ENCODE assay signal across 16 cellular contexts in the genomic region with DNA sequence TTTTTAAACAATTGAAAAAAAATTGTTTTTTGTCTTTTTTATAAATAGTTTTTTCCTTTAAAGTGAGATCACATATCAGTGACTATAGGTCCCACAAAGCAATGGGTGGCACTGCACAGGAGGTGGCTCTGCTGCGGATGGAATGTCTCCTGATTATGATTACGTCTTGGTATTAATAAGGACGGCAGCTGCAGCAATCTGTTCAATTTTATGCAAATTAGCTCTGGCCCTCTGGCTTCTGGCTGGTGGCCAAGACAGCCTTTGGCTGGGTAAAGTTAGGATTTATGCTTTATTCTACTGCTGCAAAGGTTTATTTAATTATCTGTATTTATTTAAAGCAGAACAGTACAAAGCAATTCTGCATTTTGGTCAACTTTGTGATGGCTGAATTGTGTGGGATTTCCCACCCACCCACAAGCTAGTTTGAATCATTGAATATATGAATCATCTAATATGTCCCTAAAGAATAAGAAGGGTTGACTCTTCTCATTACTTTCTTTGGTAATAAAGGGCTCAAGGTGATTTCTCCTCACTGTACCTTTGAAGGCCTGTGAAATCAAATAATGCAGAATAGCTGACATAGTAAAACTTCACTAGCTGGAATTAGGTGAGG.
DNase-seq lines count a peak whose midpoint lies in the region; ATAC-seq and TF ChIP-seq lines count a peak whose summit lies in the region.
"Had no signal": no experiment of that assay in that cellular context is flagged by ENCODE, and none has a peak within 500 bp of the region (broad histone marks: within the 10 kb centered on the region; RNA-seq: fewer than 3 reads in every experiment).

No MANE protein-coding gene starts in this region.

- H3K4me3 ChIP-seq in esophagus muscularis mucosa (no peak overlapping the region), osteoblast (ENCODE audit: insufficient read depth, low read length) (no peak overlapping the region), MM.1S (ENCODE audit: low read length) (no peak overlapping the region)
- H3K4me3 ChIP-seq: GM12878, MG63, transverse colon had no signal

- H3K4me3 Mint-ChIP-seq in activated T-helper 17 cell treated with anti-CD3 and anti-CD28 coated beads, Interleukin-2, amount 50 U/mL, for 72 hours = no peak overlapping the region
- H3K4me3 Mint-ChIP-seq in natural killer cell treated with Interleukin-12 subunit alpha and Interleukin-12 subunit beta and Interleukin-15 and Interleukin-18, amount 100 ng/mL, for 72 hours = no peak overlapping the region
- H3K4me3 Mint-ChIP-seq: activated CD4-positive, alpha-beta memory T cell treated with anti-CD3 and anti-CD28 coated beads for 36 hours; immature natural killer cell had no signal

- H3K9me3 ChIP-seq in esophagus muscularis mucosa = no peaks in the 10 kb centered on the region
- H3K9me3 ChIP-seq in osteoblast (ENCODE audit: low read depth, low read length) = no peaks in the 10 kb centered on the region
- H3K9me3 ChIP-seq in MM.1S (replicated peaks; ENCODE audit: insufficient read depth, low read length) = no peaks in the 10 kb centered on the region
- H3K9me3 ChIP-seq: MG63, transverse colon had no signal

- intact Hi-C loops in esophagus muscularis mucosa (cut with DNase I) = no loop called here

- WGBS in esophagus muscularis mucosa = 39% methylated on average over 3 of the region's 3 CpGs

- TF ChIP-seq EP300 in esophagus muscularis mucosa (IDR thresholded peaks at IDR 0.05) = no peak

- H3K9ac ChIP-seq in MM.1S (ENCODE audit: low read length) = no peak overlapping the region

- TF ChIP-seq POLR2A in esophagus muscularis mucosa (IDR thresholded peaks at IDR 0.05; ENCODE audit: low read depth) = no peak

- peaks cover 3% of the 10 kb centered on the region for H3K9me3 Mint-ChIP-seq in activated T-helper 17 cell treated with anti-CD3 and anti-CD28 coated beads, Interleukin-2, amount 50 U/mL, for 72 hours
- peaks cover 22% of the 10 kb centered on the region for H3K9me3 Mint-ChIP-seq in natural killer cell treated with Interleukin-12 subunit alpha and Interleukin-12 subunit beta and Interleukin-15 and Interleukin-18, amount 100 ng/mL, for 72 hours
- H3K9me3 Mint-ChIP-seq: activated T-helper 2 cell treated with anti-CD3 and anti-CD28 coated beads, Interferon-gamma antibody, Interleukin-2, Interleukin-4, amounts not matched to agents 10 μg/mL and 5 μg/mL and 100 μg/mL, durations not matched to agents 14 hours and 24 hours and 36 hours had no signal

- no peaks in the 10 kb centered on the region for H3K4me1 Mint-ChIP-seq in activated T-helper 17 cell treated with anti-CD3 and anti-CD28 coated beads, Interleukin-2, amount 50 U/mL, for 72 hours
- no peaks in the 10 kb centered on the region for H3K4me1 Mint-ChIP-seq in natural killer cell treated with Interleukin-12 subunit alpha and Interleukin-12 subunit beta and Interleukin-15 and Interleukin-18, amount 100 ng/mL, for 72 hours (ENCODE audit: low read depth in 2 of 2)
- H3K4me1 Mint-ChIP-seq: immature natural killer cell had no signal

- no peaks in the 10 kb centered on the region for H4K20me1 ChIP-seq in osteoblast (ENCODE audit: insufficient read depth, low read length)
- H4K20me1 ChIP-seq in MM.1S (ENCODE audit: insufficient read depth, low read length) = no peaks in the 10 kb centered on the region

- H3K36me3 Mint-ChIP-seq in activated T-helper 17 cell treated with anti-CD3 and anti-CD28 coated beads, Interleukin-2, amount 50 U/mL, for 72 hours (ENCODE audit: low read depth) = no peaks in the 10 kb centered on the region
- no peaks in the 10 kb centered on the region for H3K36me3 Mint-ChIP-seq in natural killer cell treated with Interleukin-12 subunit alpha and Interleukin-12 subunit beta and Interleukin-15 and Interleukin-18, amount 100 ng/mL, for 72 hours
- H3K36me3 Mint-ChIP-seq: activated CD4-positive, alpha-beta memory T cell treated with anti-CD3 and anti-CD28 coated beads for 36 hours; immature natural killer cell had no signal

- H3K36me3 ChIP-seq in esophagus muscularis mucosa (no peaks in the 10 kb centered on the region), osteoblast (ENCODE audit: insufficient read depth, low read length) (no peaks in the 10 kb centered on the region), MM.1S (replicated peaks; ENCODE audit: insufficient read depth, low read length) (no peaks in the 10 kb centered on the region)
- H3K36me3 ChIP-seq: MG63, transverse colon had no signal

- DNase-seq in DMS 273 (lab: John Stamatoyannopoulos, UW; ENCODE audit: unreplicated experiment) (peak; percentile 85), NCI-H2081 treated with DMSO at 0.1 percent for 48 hours (lab: John Stamatoyannopoulos, UW) (peak; percentile 8), esophagus muscularis mucosa (ENCODE audit: extremely low spot score) (no peak), osteoblast (ENCODE audit: insufficient read length, low spot score, missing footprints) (no peak), MM.1S (no peak)
- DNase-seq in natural killer cell treated with Interleukin-12 subunit alpha and Interleukin-12 subunit beta and Interleukin-15 and Interleukin-18, amount 100 ng/mL, for 72 hours (ENCODE audit: low spot score) = no peak
- DNase-seq: activated CD4-positive, alpha-beta memory T cell treated with anti-CD3 and anti-CD28 coated beads for 36 hours; immature natural killer cell; MG63; stimulated activated CD8-positive, alpha-beta memory T cell treated with anti-CD3 and anti-CD28 coated beads, Interleukin-4, amount 100 ng/mL, for 48 hours; transverse colon had no signal

- H3K27ac ChIP-seq in esophagus muscularis mucosa (replicated peaks in 1 of 4) = peak overlapping the region in 3 of 4 donors; percentile 51 to 64 (median 57)
- no peak overlapping the region for H3K27ac ChIP-seq in osteoblast (ENCODE audit: low read depth, low read length)
- H3K27ac ChIP-seq in MM.1S (ENCODE audit: low read length) = no peak overlapping the region
- H3K27ac ChIP-seq: transverse colon had no signal

- H3F3A ChIP-seq in MM.1S (ENCODE audit: insufficient read depth, low read length) = no peaks in the 10 kb centered on the region

- H3K27me3 ChIP-seq in esophagus muscularis mucosa (no peaks in the 10 kb centered on the region), osteoblast (ENCODE audit: insufficient read depth, low read length) (no peaks in the 10 kb centered on the region), MM.1S (replicated peaks; ENCODE audit: insufficient read depth, low read length) (no peaks in the 10 kb centered on the region)
- H3K27me3 ChIP-seq: MG63, transverse colon had no signal

- no peak overlapping the region for H3K27ac Mint-ChIP-seq in activated T-helper 17 cell treated with anti-CD3 and anti-CD28 coated beads, Interleukin-2, amount 50 U/mL, for 72 hours
- H3K27ac Mint-ChIP-seq in natural killer cell treated with Interleukin-12 subunit alpha and Interleukin-12 subunit beta and Interleukin-15 and Interleukin-18, amount 100 ng/mL, for 72 hours = no peak overlapping the region
- H3K27ac Mint-ChIP-seq: activated CD4-positive, alpha-beta memory T cell treated with anti-CD3 and anti-CD28 coated beads for 36 hours; activated T-helper 2 cell treated with anti-CD3 and anti-CD28 coated beads, Interferon-gamma antibody, Interleukin-2, Interleukin-4, amounts not matched to agents 10 μg/mL and 5 μg/mL and 100 μg/mL, durations not matched to agents 14 hours and 24 hours and 36 hours; immature natural killer cell; progenitor cell of endocrine pancreas had no signal

- H2AFZ ChIP-seq in osteoblast (ENCODE audit: low read length) (no peak overlapping the region), MM.1S (ENCODE audit: low read length) (no peak overlapping the region)

- H3K4me1 ChIP-seq in esophagus muscularis mucosa (peaks cover 22 to 34% (median 33%) of the 10 kb centered on the region in 4 donors), osteoblast (ENCODE audit: insufficient read depth, low read length) (peaks cover 19% of the 10 kb centered on the region), MM.1S (ENCODE audit: low read length) (no peaks in the 10 kb centered on the region)

- H3K79me2 ChIP-seq in osteoblast (ENCODE audit: insufficient read depth, low read length) = no peaks in the 10 kb centered on the region
- H3K79me2 ChIP-seq in MM.1S (ENCODE audit: low read length) = no peaks in the 10 kb centered on the region

- no peak for ATAC-seq in GM18861 (IDR thresholded peaks at IDR 0.05; ENCODE audit: unreplicated experiment)
- ATAC-seq in activated T-helper 17 cell treated with anti-CD3 and anti-CD28 coated beads, Interleukin-2, amount 50 U/mL, for 72 hours (replicated peaks) = no peak
- no peak for ATAC-seq in natural killer cell treated with Interleukin-12 subunit alpha and Interleukin-12 subunit beta and Interleukin-15 and Interleukin-18, amount 100 ng/mL, for 72 hours
- ATAC-seq: GM12878 had no signal

- no peaks in the 10 kb centered on the region for H3K9me2 ChIP-seq in MM.1S (replicated peaks; ENCODE audit: insufficient read depth, low read length)

- TF ChIP-seq CTCF in esophagus muscularis mucosa (IDR thresholded peaks at IDR 0.05) (no peak), osteoblast (IDR thresholded peaks at IDR 0.05; ENCODE audit: extremely low read depth, low read depth, low read length) (no peak), MM.1S (IDR thresholded peaks at IDR 0.05; ENCODE audit: low read length) (no peak)

- no peaks in the 10 kb centered on the region for H3K27me3 Mint-ChIP-seq in activated T-helper 17 cell treated with anti-CD3 and anti-CD28 coated beads, Interleukin-2, amount 50 U/mL, for 72 hours
- no peaks in the 10 kb centered on the region for H3K27me3 Mint-ChIP-seq in natural killer cell treated with Interleukin-12 subunit alpha and Interleukin-12 subunit beta and Interleukin-15 and Interleukin-18, amount 100 ng/mL, for 72 hours
- H3K27me3 Mint-ChIP-seq: activated CD4-positive, alpha-beta memory T cell treated with anti-CD3 and anti-CD28 coated beads for 36 hours; progenitor cell of endocrine pancreas had no signal

- peak overlapping the region; percentile 49 for H3K4me2 ChIP-seq in osteoblast (ENCODE audit: insufficient read depth, low read length)
- no peak overlapping the region for H3K4me2 ChIP-seq in MM.1S (ENCODE audit: low read depth, low read length)

Comparison
In these comparisons a context has a peak if more than half of its experiments do, and no peak if none do; other contexts are left out.
1. DNase-seq: peak in DMS 273 (single experiment) and NCI-H2081 treated with DMSO at 0.1 percent for 48 hours (single experiment); none in esophagus muscularis mucosa (single experiment), osteoblast (single experiment), MM.1S (single experiment) and natural killer cell treated with Interleukin-12 subunit alpha and Interleukin-12 subunit beta and Interleukin-15 and Interleukin-18, amount 100 ng/mL, for 72 hours (single experiment).
2. H3K27ac ChIP-seq: peak in esophagus muscularis mucosa (3 of 4); none in osteoblast (single experiment) and MM.1S (single experiment).